ENCODE assay signal across 17 cellular contexts in the genomic region with DNA sequence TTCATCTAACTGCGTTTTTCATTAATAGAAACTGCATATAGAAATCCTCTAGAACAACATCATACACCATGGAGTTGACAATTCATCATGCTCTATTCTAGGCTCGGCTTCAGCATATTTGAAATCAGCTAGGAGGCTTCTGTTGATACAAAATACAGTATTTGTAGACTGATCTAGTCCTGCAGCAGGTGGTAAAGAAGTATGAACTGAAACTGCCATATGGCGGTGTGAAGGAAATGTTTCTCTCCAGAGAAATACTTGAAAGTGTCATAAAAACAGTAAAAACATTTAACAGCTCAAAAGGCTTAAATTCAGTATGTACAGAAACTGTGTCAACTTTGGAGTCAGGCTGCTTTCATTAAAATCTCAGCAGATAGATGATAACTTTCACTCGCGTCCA.
DNase-seq lines count a peak whose midpoint lies in the region; ATAC-seq lines count a peak whose summit lies in the region.
"Had no signal": no experiment of that assay in that cellular context is flagged by ENCODE, and none has a peak within 500 bp of the region (broad histone marks: within the 10 kb centered on the region; RNA-seq: fewer than 3 reads in every experiment).

No MANE protein-coding gene starts in this region.

- DNase-seq in memory B cell (ENCODE audit: low spot score in 2 of 2) (no peak), SIG-M5 (lab: John Stamatoyannopoulos, UW) (no peak), EL (no peak), NCI-H1436 treated with DMSO at 0.1 percent for 48 hours (lab: John Stamatoyannopoulos, UW) (no peak), hypothalamus (lab: John Stamatoyannopoulos, UW) (no peak)
- DNase-seq: activated CD8-positive, alpha-beta T cell treated with anti-CD3 and anti-CD28 coated beads, Interleukin-2, amount 10 ng/mL, durations not matched to agents 7 days and 5 days; activated effector memory CD4-positive, alpha-beta T cell treated with Interleukin-2 at 50 U/mL for 16 hours; dorsolateral prefrontal cortex; GOT3; IMR-90; mammary epithelial cell; NCI-H1417 treated with DMSO at 0.1 percent for 48 hours; NCI-H510A treated with DMSO at 0.1 percent for 48 hours had no signal

- H3K27ac Mint-ChIP-seq in memory B cell = peak overlapping the region; percentile 5
- H3K27ac Mint-ChIP-seq: activated CD8-positive, alpha-beta T cell treated with anti-CD3 and anti-CD28 coated beads, Interleukin-2, amount 10 ng/mL, durations not matched to agents 7 days and 5 days had no signal

- H3K27me3 Mint-ChIP-seq in memory B cell = peaks cover 3% of the 10 kb centered on the region

- ATAC-seq in GM18867 (IDR thresholded peaks at IDR 0.05; ENCODE audit: unreplicated experiment) (peak; percentile 73), GM21526 (IDR thresholded peaks at IDR 0.05; ENCODE audit: low FRiP score, unreplicated experiment) (peak; percentile 69), HG03108 (IDR thresholded peaks at IDR 0.05; ENCODE audit: unreplicated experiment) (peak; percentile 61), memory B cell (ENCODE audit: low read depth) (peak; percentile 39)
- ATAC-seq: activated CD8-positive, alpha-beta T cell treated with anti-CD3 and anti-CD28 coated beads, Interleukin-2, amount 10 ng/mL, durations not matched to agents 7 days and 5 days; Right ventricle myocardium inferior had no signal

- H3K36me3 Mint-ChIP-seq in memory B cell = no peaks in the 10 kb centered on the region

- H3K4me3 Mint-ChIP-seq in memory B cell = peak overlapping the region; percentile 24
- H3K4me3 Mint-ChIP-seq: activated CD8-positive, alpha-beta T cell treated with anti-CD3 and anti-CD28 coated beads, Interleukin-2, amount 10 ng/mL, durations not matched to agents 7 days and 5 days had no signal

- peaks cover 8% of the 10 kb centered on the region for H3K4me1 Mint-ChIP-seq in memory B cell

- no peaks in the 10 kb centered on the region for H3K9me3 Mint-ChIP-seq in memory B cell
